11 cellular contexts compared by ENCODE assay signal in genomic region chr10:129969528-129970264, GRCh38. TPM values are rescaled to one million over a fixed set of nuclear protein-coding genes. Genes with fewer than 3 reads are reported as not detected.
A peak's percentile ranks its signal among the peaks of the same experiment; 100 is the strongest.
DNase-seq lines count a peak whose midpoint lies in the region; ATAC-seq, FAIRE-seq and TF ChIP-seq lines count a peak whose summit lies in the region.
"Had no signal": no experiment of that assay in that cellular context is flagged by ENCODE, and none has a peak within 500 bp of the region (broad histone marks: within the 10 kb centered on the region; RNA-seq: fewer than 3 reads in every experiment).

No MANE protein-coding gene starts in this region.

- H2AK5ac ChIP-seq in H1 (ENCODE audit: low read depth, low read length) = no peak overlapping the region

- CTCF ChIA-PET in CD4-positive, alpha-beta memory T cell (lab: Charles Lee; ENCODE audit: partially characterized antibody) = no interaction called here
- CTCF ChIA-PET in HEK293 (lab: Yijun Ruan, JAX) = interaction anchor here (0.6 to 3.0 kb wide), 4 partner anchors 141 to 1837 kb away, joined by 3 to 18 read pairs (median 4); partner anchors contain the start of gene C10orf143
- CTCF ChIA-PET in H1 (lab: Charles Lee; ENCODE audit: partially characterized antibody) = interaction anchor here (0.6 to 3.0 kb wide), 29 partner anchors 10 to 1683 kb away, joined by 3 to 12 read pairs (median 4); no protein-coding TSS in a partner anchor

- H3K4me1 ChIP-seq in CD4-positive, alpha-beta memory T cell (ENCODE audit: insufficient read depth, low read length) = no peaks in the 10 kb centered on the region
- H3K4me1 ChIP-seq in HEK293 (ENCODE audit: control insufficient read depth, insufficient read depth, low read length) (peaks cover 10% of the 10 kb centered on the region; the same call in 1 of the 2 replicates), H1 (replicated peaks in 1 of 4; ENCODE audit: control insufficient read depth in 3 of 4, insufficient read depth in 4 of 4, low read length in 3 of 4) (peaks cover 0 to 28% (median 20%) of the 10 kb centered on the region in 4 experiments; a peak in 6 of 7 replicates), prostate gland (replicated peaks) (no peaks in the 10 kb centered on the region)

- no peak overlapping the region for H4K8ac ChIP-seq in H1 (ENCODE audit: extremely low read depth, insufficient read depth, low read length)

- H3K79me2 ChIP-seq in H1 (ENCODE audit: control insufficient read depth in 1 of 2, insufficient read depth in 2 of 2, low read length in 2 of 2) (no peaks in the 10 kb centered on the region), neural cell (replicated peaks; ENCODE audit: insufficient read depth, low read length) (no peaks in the 10 kb centered on the region)

- H3K4ac ChIP-seq in H1 (replicated peaks; ENCODE audit: insufficient read length, low read depth, low read length) = no peak overlapping the region

- H3K23me2 ChIP-seq in H1 (ENCODE audit: low read depth, low read length) = peaks cover 15% of the 10 kb centered on the region; the same call in 1 of the 2 replicates

- no peak overlapping the region for H3K14ac ChIP-seq in H1 (ENCODE audit: insufficient read length)

- TF ChIP-seq EP300 in H1 (IDR thresholded peaks at IDR 0.05; ENCODE audit: borderline replicate concordance in 1 of 2, low read depth in 2 of 2, low read length in 2 of 2) (no peak), neural cell (conservative IDR thresholded peaks at IDR 0.05; ENCODE audit: poor library complexity, severe bottlenecking) (no peak)

- H3K56ac ChIP-seq in H1 (replicated peaks; ENCODE audit: insufficient read length, low read depth, low read length) = no peak overlapping the region

- peak overlapping the region in 4 of 7 donors; percentile 6 to 68 (median 50) for H3K27ac Mint-ChIP-seq in CD4-positive, alpha-beta memory T cell
- H3K27ac Mint-ChIP-seq in stimulated activated memory B cell treated with anti-CD40 and anti-IgM and Interleukin-4, amounts not matched to agents 10 μg/mL and 1 μg/mL and 100 μg/mL, for 72 hours = no peak overlapping the region

- no peak overlapping the region for H3K4me3 ChIP-seq in CD4-positive, alpha-beta memory T cell (ENCODE audit: low read length in 2 of 2)
- no peak overlapping the region for H3K4me3 ChIP-seq in HEK293 (ENCODE audit: low read depth, low read length)
- peak overlapping the region in 2 of 4 experiments; percentile 1 to 55; a peak in 3 of 8 replicates for H3K4me3 ChIP-seq in H1 (ENCODE audit: extremely low read depth in 1 of 4, insufficient read depth in 2 of 4, low read depth in 3 of 4, low read length in 4 of 4)
- no peak overlapping the region for H3K4me3 ChIP-seq in neural cell (ENCODE audit: low read length)
- H3K4me3 ChIP-seq in prostate gland = no peak overlapping the region

- ATAC-seq in GM18517 (IDR thresholded peaks at IDR 0.05; ENCODE audit: unreplicated experiment) = no peak
- ATAC-seq in stimulated activated memory B cell treated with anti-CD40 and anti-IgM and Interleukin-4, amounts not matched to agents 10 μg/mL and 1 μg/mL and 100 μg/mL, for 72 hours = no peak
- ATAC-seq: HCT116 had no signal

- no peak overlapping the region for H2BK12ac ChIP-seq in H1 (ENCODE audit: low read depth, low read length)

- H4K91ac ChIP-seq in H1 (replicated peaks; ENCODE audit: insufficient read length, low read length) = no peak overlapping the region

- no peaks in the 10 kb centered on the region for H3K9me2 ChIP-seq in neural cell (ENCODE audit: insufficient read depth, low read length)

- H2AFZ ChIP-seq in H1 (ENCODE audit: low read length) = no peak overlapping the region
- H2AFZ ChIP-seq in neural cell (ENCODE audit: low read depth, low read length) = no peak overlapping the region

- H3K36me3 ChIP-seq in CD4-positive, alpha-beta memory T cell (ENCODE audit: insufficient read depth, low read length) = no peaks in the 10 kb centered on the region
- H3K36me3 ChIP-seq in HEK293 (ENCODE audit: control insufficient read depth in 2 of 2, insufficient read depth in 1 of 2, low read length in 2 of 2) (no peaks in the 10 kb centered on the region), H1 (ENCODE audit: control insufficient read depth in 2 of 4, insufficient read depth in 4 of 4, low read length in 3 of 4) (peaks cover 0 to 21% (median 0%) of the 10 kb centered on the region in 4 experiments; a peak in 1 of 8 replicates), neural cell (ENCODE audit: insufficient read depth, low read length) (no peaks in the 10 kb centered on the region), prostate gland (no peaks in the 10 kb centered on the region)

- no peaks in the 10 kb centered on the region for H3K9me3 ChIP-seq in CD4-positive, alpha-beta memory T cell (ENCODE audit: control insufficient read depth in 1 of 2, low read length in 2 of 2)
- H3K9me3 ChIP-seq in HEK293 (ENCODE audit: control insufficient read depth, insufficient read depth, low read depth, low read length) (no peaks in the 10 kb centered on the region), H1 (ENCODE audit: insufficient read depth in 2 of 2, low read depth in 1 of 2, low read length in 1 of 2) (no peaks in the 10 kb centered on the region), neural cell (ENCODE audit: low read length) (no peaks in the 10 kb centered on the region), prostate gland (no peaks in the 10 kb centered on the region)

- no peak overlapping the region for H3K9ac ChIP-seq in H1 (replicated peaks in 1 of 4; ENCODE audit: extremely low read depth in 1 of 4, low read depth in 3 of 4, low read length in 3 of 4)
- H3K9ac ChIP-seq in neural cell (ENCODE audit: low read length) = no peak overlapping the region

- H2BK120ac ChIP-seq in H1 (replicated peaks; ENCODE audit: low read depth, low read length) = no peak overlapping the region

- no peak overlapping the region for H4K5ac ChIP-seq in H1 (ENCODE audit: insufficient read length, low read depth, low read length)

- H3K4me2 ChIP-seq in H1 (ENCODE audit: insufficient read depth in 1 of 2, low read depth in 2 of 2, low read length in 2 of 2) = peak overlapping the region; percentile 74 to 75
- H3K4me2 ChIP-seq in neural cell (ENCODE audit: low read length) = no peak overlapping the region

- whole genome bisulfite sequencing in H1 (ENCODE audit: extremely low coverage in 1 of 2, insufficient coverage in 1 of 2, insufficient read length in 1 of 2, insufficient replicate concordance in 2 of 2, low coverage in 1 of 2, low lambda C conversion rate in 2 of 2, missing lambda C conversion rate in 1 of 2), 2 experiments = 8% methylated on average over 43 of the region's 43 CpGs; no CpG with 5 or more reads in 1 of the 2 experiments
- WGBS in prostate gland = 6% methylated on average over 40 of the region's 43 CpGs

- peaks cover 34 to 42% of the 10 kb centered on the region in 2 donors for H3K27me3 Mint-ChIP-seq in CD4-positive, alpha-beta memory T cell
- peaks cover 72% of the 10 kb centered on the region for H3K27me3 Mint-ChIP-seq in stimulated activated memory B cell treated with anti-CD40 and anti-IgM and Interleukin-4, amounts not matched to agents 10 μg/mL and 1 μg/mL and 100 μg/mL, for 72 hours

- H3K27me3 ChIP-seq in CD4-positive, alpha-beta memory T cell (ENCODE audit: insufficient read depth, low read length) = peaks cover 25% of the 10 kb centered on the region
- H3K27me3 ChIP-seq in H1 (replicated peaks in 1 of 4; ENCODE audit: control insufficient read depth in 3 of 4, extremely low read depth in 1 of 4, insufficient read depth in 3 of 4, low read length in 3 of 4) (peaks cover 85 to 98% (median 91%) of the 10 kb centered on the region in 4 experiments), neural cell (ENCODE audit: insufficient read depth, low read depth, low read length) (peaks cover 96% of the 10 kb centered on the region), prostate gland (replicated peaks; ENCODE audit: insufficient read depth) (peaks cover 74% of the 10 kb centered on the region)

- no peak overlapping the region for H2BK20ac ChIP-seq in H1 (ENCODE audit: low read length)

- no peak for TF ChIP-seq CTCF in HEK293 (tag by site-specific recombination; IDR thresholded peaks at IDR 0.05)
- no peak for TF ChIP-seq CTCF in H1 (IDR thresholded peaks at IDR 0.05; ENCODE audit: control extremely low read depth in 1 of 3, insufficient read depth in 1 of 3, low read depth in 1 of 3, low read length in 3 of 3)
- TF ChIP-seq CTCF in neural cell (IDR thresholded peaks at IDR 0.05; ENCODE audit: poor library complexity, severe bottlenecking) = no peak
- no peak for TF ChIP-seq CTCF in prostate gland (IDR thresholded peaks at IDR 0.05)

- no peak overlapping the region for H3K18ac ChIP-seq in H1 (ENCODE audit: extremely low read depth, low read length)

- H3F3A ChIP-seq in neural cell (ENCODE audit: insufficient read depth, low read length, poor library complexity, severe bottlenecking) = no peaks in the 10 kb centered on the region

- no peak for FAIRE-seq in H1 (lab: Jason Lieb, UNC)
- FAIRE-seq: bronchial epithelial cell had no signal

- no peaks in the 10 kb centered on the region for H3K79me1 ChIP-seq in H1 (ENCODE audit: low read depth, low read length)

- POLR2A ChIA-PET in CD4-positive, alpha-beta memory T cell (lab: Charles Lee; ENCODE audit: partially characterized antibody) = no interaction called here
- POLR2A ChIA-PET in HEK293 (lab: Yijun Ruan, JAX) (no interaction called here), H1 (lab: Charles Lee; ENCODE audit: partially characterized antibody) (interaction anchor here (0.8 to 1.4 kb wide), 2 partner anchors 8 to 54 kb away, joined by 3 read pairs; no protein-coding TSS in a partner anchor)

- H3K4me3 Mint-ChIP-seq in CD4-positive, alpha-beta memory T cell = peak overlapping the region in 5 of 8 donors; percentile 20 to 59 (median 27)
- no peak overlapping the region for H3K4me3 Mint-ChIP-seq in stimulated activated memory B cell treated with anti-CD40 and anti-IgM and Interleukin-4, amounts not matched to agents 10 μg/mL and 1 μg/mL and 100 μg/mL, for 72 hours

- TF ChIP-seq RAD21 in H1 (IDR thresholded peaks at IDR 0.05 in 1 of 2, conservative IDR thresholded peaks at IDR 0.05 in 1 of 2; ENCODE audit: low read depth in 2 of 2, low read length in 2 of 2) = no peak
- no peak for TF ChIP-seq RAD21 in neural cell (conservative IDR thresholded peaks at IDR 0.05)

- 0 out of 2 replicates have a peak overlapping the region, but pooled peaks have one; percentile 46 for H2BK15ac ChIP-seq in H1 (ENCODE audit: low read length)

- peaks cover 0 to 15% (median under 1%) of the 10 kb centered on the region in 8 donors for H3K9me3 Mint-ChIP-seq in CD4-positive, alpha-beta memory T cell
- no peaks in the 10 kb centered on the region for H3K9me3 Mint-ChIP-seq in stimulated activated memory B cell treated with anti-CD40 and anti-IgM and Interleukin-4, amounts not matched to agents 10 μg/mL and 1 μg/mL and 100 μg/mL, for 72 hours

- no peak overlapping the region for H3K23ac ChIP-seq in H1 (ENCODE audit: insufficient read length)

- intact Hi-C loops in CD4-positive, alpha-beta memory T cell (cut with micrococcal nuclease) = loop anchor here (10.0 kb wide), 2 partner anchors 935 to 1705 kb away; no protein-coding TSS in a partner anchor
- intact Hi-C loops in prostate gland (cut with DNase I) = loop anchor here (5.0 kb wide), 2 partner anchors 937 to 1757 kb away; no protein-coding TSS in a partner anchor

- H3K4me1 Mint-ChIP-seq in CD4-positive, alpha-beta memory T cell = peaks cover 6 to 29% (median 15%) of the 10 kb centered on the region in 4 donors
- peaks cover 10% of the 10 kb centered on the region for H3K4me1 Mint-ChIP-seq in stimulated activated memory B cell treated with anti-CD40 and anti-IgM and Interleukin-4, amounts not matched to agents 10 μg/mL and 1 μg/mL and 100 μg/mL, for 72 hours

- no peak overlapping the region for H3K27ac ChIP-seq in CD4-positive, alpha-beta memory T cell (ENCODE audit: low read depth, low read length)
- no peak overlapping the region for H3K27ac ChIP-seq in HEK293 (ENCODE audit: extremely low read depth, low read depth, low read length)
- no peak overlapping the region for H3K27ac ChIP-seq in H1 (ENCODE audit: low read depth, low read length)
- no peak overlapping the region for H3K27ac ChIP-seq in neural cell (ENCODE audit: low read length)
- no peak overlapping the region for H3K27ac ChIP-seq in prostate gland

- no peak overlapping the region for H2BK5ac ChIP-seq in H1 (ENCODE audit: low read depth, low read length)

- no peak for DNase-seq in CD4-positive, alpha-beta memory T cell
- no peak for DNase-seq in H1 (ENCODE audit: low read depth in 1 of 2, low spot score in 2 of 2)
- DNase-seq in prostate gland (ENCODE audit: low spot score) = no peak
- DNase-seq: NCI-H1930 had no signal

- TF ChIP-seq POLR2A in H1 (IDR thresholded peaks at IDR 0.05; ENCODE audit: control extremely low read depth in 1 of 2, low read depth in 2 of 2, low read length in 2 of 2) (no peak), prostate gland (IDR thresholded peaks at IDR 0.05) (no peak)

- no peaks in the 10 kb centered on the region for H3K36me3 Mint-ChIP-seq in CD4-positive, alpha-beta memory T cell
- H3K36me3 Mint-ChIP-seq in stimulated activated memory B cell treated with anti-CD40 and anti-IgM and Interleukin-4, amounts not matched to agents 10 μg/mL and 1 μg/mL and 100 μg/mL, for 72 hours = no peaks in the 10 kb centered on the region

- H4K20me1 ChIP-seq in H1 (replicated peaks in 1 of 2; ENCODE audit: control insufficient read depth in 1 of 2, insufficient read depth in 2 of 2, low read length in 2 of 2) (peaks cover 13 to 26% of the 10 kb centered on the region in 2 experiments), neural cell (ENCODE audit: insufficient read depth) (no peaks in the 10 kb centered on the region)

RNA-seq across cellular contexts. Expression of gene EBF3, which starts 5.6 kb away (rescaled TPM):
- total RNA-seq in CD4-positive, alpha-beta memory T cell = not detected
- polyA plus RNA-seq in CD4-positive, alpha-beta memory T cell = not detected
- total RNA-seq in H1 (2021; fragmentation: NEBNext Ultra II Directional; extraction: Animal tissue kit (Norgen Biotek cat#: 25700)) = 0.26 and 0.38 TPM in 2 replicates
- 0.08 and 0.20 TPM in 2 replicates for polyA plus RNA-seq in H1 (2011; rRNA removed)
- 0.31 TPM for polyA plus RNA-seq in H1 (2011; cell fraction: cytosol; rRNA removed)
- polyA plus RNA-seq in H1 (2011; cell fraction: nucleus; rRNA removed) = 0.40 TPM
- 0.07 to 0.15 TPM (median 0.12 TPM) in 4 replicates for polyA plus RNA-seq in H1 (2012, experiment 1 of 2)
- polyA plus RNA-seq in H1 (2012, experiment 2 of 2) = 0.07 TPM
- polyA plus RNA-seq in H1 (2013, experiment 1 of 2) = 0.10 TPM
- polyA plus RNA-seq in H1 (2013, experiment 2 of 2) = 0.09 TPM
- polyA minus RNA-seq in H1 (2011; rRNA and poly(A)+ RNA removed) = 0.76 TPM in 1 of 2 replicates, not detected in the other
- not detected for polyA minus RNA-seq in H1 (2011; cell fraction: cytosol; rRNA and poly(A)+ RNA removed)
- 0.30 TPM for polyA minus RNA-seq in H1 (2011; cell fraction: nucleus; rRNA and poly(A)+ RNA removed)
- polyA plus RNA-seq in neural cell = 0.38 and 0.98 TPM in 2 replicates
- 0.49 and 1.2 TPM in 2 replicates for polyA minus RNA-seq in neural cell
- 1 to 10 TPM; 1.5 to 7.8 TPM for total RNA-seq in prostate gland
- total RNA-seq: T-helper 1 cell treated with Interleukin-12 subunit alpha and Interleukin-12 subunit beta and Interleukin-4 antibody, amounts not matched to agents 30 ng/mL and 1 ng/mL, for 36 hours had no signal
